Comparison of ENCODE assay signal across 8 cellular contexts in genomic region chr12:46933947-46934346, GRCh38.
DNase-seq lines count a peak whose midpoint lies in the region; ATAC-seq lines count a peak whose summit lies in the region.

No MANE protein-coding gene starts in this region.

- DNase-seq in NCI-H526 (lab: John Stamatoyannopoulos, UW) (peak; percentile 8 to 26), NCI-H526 treated with DMSO at 0.1 percent for 48 hours (lab: John Stamatoyannopoulos, UW) (no peak), NCI-H82 (lab: John Stamatoyannopoulos, UW) (peak; percentile 68), dedifferentiated amniotic fluid mesenchymal stem cell (ENCODE audit: extremely low spot score) (peak; percentile 79), medulla oblongata (ENCODE audit: extremely low spot score) (peak; percentile 50)

- ATAC-seq in GM21390 (IDR thresholded peaks at IDR 0.05; ENCODE audit: unreplicated experiment), result no peak
- ATAC-seq in GM21717 (IDR thresholded peaks at IDR 0.05; ENCODE audit: unreplicated experiment), result no peak
- ATAC-seq in GM18907 (IDR thresholded peaks at IDR 0.05; ENCODE audit: unreplicated experiment), result no peak
